ENCODE assay signal across 1 cellular context in genomic region chr1:67534627-67535065, GRCh38.
TF ChIP-seq lines count a peak whose summit lies in the region.

No MANE protein-coding gene starts in this region.

TF ChIP-seq in GM12878, 131 proteins besides CTCF, POLR2A, EP300 and RAD21 (continued from another document):
- TF ChIP-seq USF2 (IDR thresholded peaks at IDR 0.05; ENCODE audit: borderline replicate concordance, low read depth, low read length) (no peak), TCF3 (IDR thresholded peaks at IDR 0.05; ENCODE audit: borderline replicate concordance, insufficient read depth, low read depth, low read length) (no peak), HDAC2 (IDR thresholded peaks at IDR 0.05) (no peak), CREM (IDR thresholded peaks at IDR 0.05; ENCODE audit: low read depth) (no peak)
